ENCODE assay signal across 13 cellular contexts in genomic region chr11:46364056-46364455, GRCh38. TPM values are rescaled to one million over a fixed set of nuclear protein-coding genes. Genes with fewer than 3 reads are reported as not detected.
DNase-seq lines count a peak whose midpoint lies in the region; ATAC-seq, FAIRE-seq and TF ChIP-seq lines count a peak whose summit lies in the region.
"Had no signal": no experiment of that assay in that cellular context is flagged by ENCODE, and none has a peak within 500 bp of the region (broad histone marks: within the 10 kb centered on the region; RNA-seq: fewer than 3 reads in every experiment).

No MANE protein-coding gene starts in this region.

- in situ Hi-C loops in Panc1 (cut with HindIII; ENCODE audit: low pct_unique_long_range_greater_than_20kb, low sequenced_read_pairs), result no loop called here

- peaks cover 37% of the 10 kb centered on the region for H3K36me3 Mint-ChIP-seq in CD8-positive, alpha-beta T cell

- intact Hi-C loops in CD8-positive, alpha-beta T cell (cut with DNase I, micrococcal nuclease), result no loop called here
- intact Hi-C loops in Panc1 (cut with micrococcal nuclease; ENCODE audit: unreplicated experiment) (no loop called here), endothelial cell of umbilical vein (cut with micrococcal nuclease) (no loop called here)

- peak; percentile 12 for FAIRE-seq in endothelial cell of umbilical vein (lab: Jason Lieb, UNC)
- FAIRE-seq in D721Med (lab: Jason Lieb, UNC), result no peak

- H3K79me2 ChIP-seq in endothelial cell of umbilical vein (ENCODE audit: control insufficient read depth, insufficient read depth, low read length), result peaks cover 36% of the 10 kb centered on the region
- H3K79me2 ChIP-seq in parathyroid adenoma, result peaks cover 18% of the 10 kb centered on the region

- H3K27me3 Mint-ChIP-seq in CD8-positive, alpha-beta T cell (ENCODE audit: low read depth), result no peaks in the 10 kb centered on the region
- H3K27me3 Mint-ChIP-seq: activated B cell treated with CpG ODN at 0.5 μM for 24 hours had no signal

- H3K4me1 ChIP-seq in CD8-positive, alpha-beta T cell (ENCODE audit: insufficient read depth, low read length), result peaks cover 70% of the 10 kb centered on the region
- H3K4me1 ChIP-seq in Panc1 (ENCODE audit: control insufficient read depth, insufficient read depth, low read length) (peaks cover 65% of the 10 kb centered on the region), endothelial cell of umbilical vein (ENCODE audit: control insufficient read depth, extremely low read depth, insufficient read depth, low read length) (peaks cover 34% of the 10 kb centered on the region), parathyroid adenoma (peaks cover 25% of the 10 kb centered on the region)

- H3K4me2 ChIP-seq in endothelial cell of umbilical vein (ENCODE audit: insufficient read depth, low read length) (no peak overlapping the region), parathyroid adenoma (ENCODE audit: low read length) (no peak overlapping the region)

- H3K4me3 Mint-ChIP-seq in CD8-positive, alpha-beta T cell, result no peak overlapping the region
- H3K4me3 Mint-ChIP-seq: activated B cell treated with CpG ODN at 0.5 μM for 24 hours had no signal

- H4K20me1 ChIP-seq in endothelial cell of umbilical vein (replicated peaks; ENCODE audit: control insufficient read depth, extremely low read depth, insufficient read depth, low read length), result no peaks in the 10 kb centered on the region

- no peak overlapping the region for H3K4me3 ChIP-seq in CD8-positive, alpha-beta T cell (ENCODE audit: low read depth, low read length)
- H3K4me3 ChIP-seq in Panc1 (ENCODE audit: low read depth in 2 of 2, low read length in 2 of 2), result 0 out of 4 replicates have a peak overlapping the region, but pooled peaks of 1 of the 2 experiments have one; percentile 1
- no peak overlapping the region for H3K4me3 ChIP-seq in endothelial cell of umbilical vein (replicated peaks in 1 of 3; ENCODE audit: insufficient read depth in 1 of 3, low read depth in 1 of 3, low read length in 3 of 3)
- H3K4me3 ChIP-seq in parathyroid adenoma (ENCODE audit: low read depth, low read length), result no peak overlapping the region

- H3K27me3 ChIP-seq in CD8-positive, alpha-beta T cell (ENCODE audit: insufficient read depth, low read length), result no peaks in the 10 kb centered on the region
- H3K27me3 ChIP-seq in Panc1 (ENCODE audit: control insufficient read depth, insufficient read depth, low read length), result no peaks in the 10 kb centered on the region
- H3K27me3 ChIP-seq in endothelial cell of umbilical vein (ENCODE audit: control insufficient read depth in 2 of 2, insufficient read depth in 2 of 2, low read length in 2 of 2), result no peaks in the 10 kb centered on the region
- H3K27me3 ChIP-seq in parathyroid adenoma (ENCODE audit: control insufficient read depth, insufficient read depth, low read length), result no peaks in the 10 kb centered on the region

- peak in 1 of 7 experiments; percentile 11 for DNase-seq in CD8-positive, alpha-beta T cell
- DNase-seq in Panc1 (ENCODE audit: low read depth, low spot score) (no peak), endothelial cell of umbilical vein (ENCODE audit: low read depth, low spot score) (no peak), retina (no peak), NCI-H774 (lab: John Stamatoyannopoulos, UW) (no peak), DMS153 (lab: John Stamatoyannopoulos, UW) (no peak), D721Med (ENCODE audit: insufficient read length, low spot score) (no peak)
- DNase-seq: activated B cell treated with CpG ODN at 0.5 μM for 24 hours; Caco-2; NCI-H446; stimulated activated CD4-positive, alpha-beta T cell treated with anti-CD3 and anti-CD28 coated beads, Interleukin-2, amount 100 ng/mL, for 24 hours; stimulated activated naive CD4-positive, alpha-beta T cell had no signal

- H3K9me1 ChIP-seq in endothelial cell of umbilical vein (replicated peaks; ENCODE audit: control insufficient read depth, extremely low read depth, insufficient read depth, low read length), result no peaks in the 10 kb centered on the region

- no TSS peak for BruUV-seq in Panc1 (replicated peaks; lab: Mats Ljungman, UMichigan)
- no TSS peak for BruUV-seq in endothelial cell of umbilical vein (replicated peaks; lab: Mats Ljungman, UMichigan)

- peaks cover 25% of the 10 kb centered on the region for H3K36me3 ChIP-seq in CD8-positive, alpha-beta T cell (ENCODE audit: insufficient read depth, low read length)
- H3K36me3 ChIP-seq in Panc1 (ENCODE audit: control insufficient read depth, insufficient read depth, low read length) (peaks cover 4% of the 10 kb centered on the region; the same call in 1 of the 2 replicates), endothelial cell of umbilical vein (ENCODE audit: control insufficient read depth in 2 of 2, extremely low read depth in 1 of 2, insufficient read depth in 2 of 2, low read length in 2 of 2) (peaks cover 0 to 2% of the 10 kb centered on the region in 2 experiments), parathyroid adenoma (ENCODE audit: control insufficient read depth, insufficient read depth, low read length) (no peaks in the 10 kb centered on the region)

- H3K9ac ChIP-seq in endothelial cell of umbilical vein (replicated peaks; ENCODE audit: extremely low read depth, insufficient read depth, low read length) (no peak overlapping the region), parathyroid adenoma (no peak overlapping the region)

- H3K9me3 Mint-ChIP-seq in CD8-positive, alpha-beta T cell, result no peaks in the 10 kb centered on the region
- H3K9me3 Mint-ChIP-seq: activated B cell treated with CpG ODN at 0.5 μM for 24 hours had no signal

- no peak for ATAC-seq in CD8-positive, alpha-beta T cell
- no peak for ATAC-seq in Panc1

- H3K27ac Mint-ChIP-seq in CD8-positive, alpha-beta T cell, result peak overlapping the region; percentile 81
- H3K27ac Mint-ChIP-seq: activated B cell treated with CpG ODN at 0.5 μM for 24 hours had no signal

- peaks cover 61% of the 10 kb centered on the region for H3K4me1 Mint-ChIP-seq in CD8-positive, alpha-beta T cell (ENCODE audit: low read depth)

- no peak overlapping the region for H3K27ac ChIP-seq in CD8-positive, alpha-beta T cell (ENCODE audit: low read depth, low read length)
- H3K27ac ChIP-seq in Panc1 (ENCODE audit: low read length), result peak overlapping the region; percentile 95
- peak overlapping the region; percentile 80 for H3K27ac ChIP-seq in endothelial cell of umbilical vein (ENCODE audit: insufficient read depth, low read depth, low read length)
- peak overlapping the region; percentile 97 for H3K27ac ChIP-seq in parathyroid adenoma

- CTCF ChIA-PET in CD8-positive, alpha-beta T cell (lab: Charles Lee), result interaction anchor here (1.1 to 17.4 kb wide), 2 partner anchors 14 to 125 kb away, joined by 3 to 412 read pairs; partner anchors contain the start of gene DGKZ
- CTCF ChIA-PET in Panc1 (lab: Charles Lee) (interaction anchor here (0.5 kb wide), 1 partner anchor 10 kb away, joined by 4 read pairs; no protein-coding TSS in a partner anchor), endothelial cell of umbilical vein (lab: Charles Lee) (interaction anchor here (1.5 to 11.6 kb wide), 2 partner anchors 12 to 14 kb away, joined by 5 to 200 read pairs; partner anchors contain the start of gene DGKZ)

- no peak for TF ChIP-seq CTCF in CD8-positive, alpha-beta T cell (IDR thresholded peaks at IDR 0.05)
- TF ChIP-seq CTCF in Panc1 (IDR thresholded peaks at IDR 0.05) (no peak), endothelial cell of umbilical vein (IDR thresholded peaks at IDR 0.05; ENCODE audit: extremely low read depth in 1 of 2, insufficient read depth in 1 of 2, low read depth in 1 of 2, low read length in 2 of 2) (no peak), parathyroid adenoma (IDR thresholded peaks at IDR 0.05) (no peak), D721Med (IDR thresholded peaks at IDR 0.05; ENCODE audit: insufficient read depth, missing control alignments) (no peak)

- dilution Hi-C loops in endothelial cell of umbilical vein (cut with MboI; ENCODE audit: extremely low pct_ligation_motif_present, low sequenced_read_pairs), result no loop called here

- POLR2A ChIA-PET in CD8-positive, alpha-beta T cell (lab: Charles Lee), result interaction anchor here (1.0 to 1.6 kb wide), 4 partner anchors 12 to 18 kb away, joined by 3 to 6 read pairs (median 4); partner anchors contain the start of gene DGKZ
- POLR2A ChIA-PET in Panc1 (lab: Charles Lee), result no interaction called here
- POLR2A ChIA-PET in endothelial cell of umbilical vein (lab: Charles Lee), result no interaction called here

- TF ChIP-seq POLR2A in endothelial cell of umbilical vein (IDR thresholded peaks at IDR 0.05; ENCODE audit: low read depth, low read length), result no peak

- no peaks in the 10 kb centered on the region for H3K9me3 ChIP-seq in CD8-positive, alpha-beta T cell (ENCODE audit: low read length)
- H3K9me3 ChIP-seq in Panc1 (ENCODE audit: control insufficient read depth, insufficient read depth, low read depth, low read length), result no peaks in the 10 kb centered on the region
- no peaks in the 10 kb centered on the region for H3K9me3 ChIP-seq in endothelial cell of umbilical vein (replicated peaks; ENCODE audit: control insufficient read depth, insufficient read depth, low read length)
- H3K9me3 ChIP-seq in parathyroid adenoma (ENCODE audit: control insufficient read depth, low read length), result no peaks in the 10 kb centered on the region
- H3K9me3 ChIP-seq: Caco-2 had no signal

- H2AFZ ChIP-seq in endothelial cell of umbilical vein (ENCODE audit: low read depth, low read length) (no peak overlapping the region), parathyroid adenoma (no peak overlapping the region)

RNA-seq across cellular contexts. Expression of gene DGKZ, which starts 16.8 kb away (rescaled TPM):
- 100 to 1,000 TPM; 131 to 135 TPM for total RNA-seq in CD8-positive, alpha-beta T cell
- 104 TPM for total RNA-seq in Panc1 (2021; ENCODE audit: unreplicated experiment)
- 172 TPM for polyA plus RNA-seq in Panc1 (2012; ENCODE audit: insufficient read length)
- total RNA-seq in endothelial cell of umbilical vein, result 87.1 and 88.8 TPM in 2 replicates
- 127 and 170 TPM in 2 replicates for polyA plus RNA-seq in endothelial cell of umbilical vein
- 69.0 and 76.0 TPM in 2 replicates for polyA plus RNA-seq in endothelial cell of umbilical vein (2011; cell fraction: cytosol; rRNA removed)
- polyA plus RNA-seq in endothelial cell of umbilical vein (2011; cell fraction: nucleus; rRNA removed), result 204 and 251 TPM in 2 replicates
- 59.6 and 63.6 TPM in 2 replicates for polyA plus RNA-seq in endothelial cell of umbilical vein (2012)
- polyA minus RNA-seq in endothelial cell of umbilical vein, result 55.0 and 79.1 TPM in 2 replicates
- polyA minus RNA-seq in endothelial cell of umbilical vein (2011; cell fraction: cytosol; rRNA and poly(A)+ RNA removed), result 71.7 TPM
- polyA minus RNA-seq in endothelial cell of umbilical vein (2011; cell fraction: nucleus; rRNA and poly(A)+ RNA removed), result 47.8 and 91.7 TPM in 2 replicates

RNA-seq across cellular contexts. Expression of gene MDK, which starts 17.4 kb away (rescaled TPM):
- 1 to 10 TPM; 3.6 TPM for total RNA-seq in CD8-positive, alpha-beta T cell
- 252 TPM for total RNA-seq in Panc1 (2021; ENCODE audit: unreplicated experiment)
- 741 TPM for polyA plus RNA-seq in Panc1 (2012; ENCODE audit: insufficient read length)
- total RNA-seq in endothelial cell of umbilical vein, result 331 and 336 TPM in 2 replicates
- polyA plus RNA-seq in endothelial cell of umbilical vein, result 893 and 985 TPM in 2 replicates
- polyA plus RNA-seq in endothelial cell of umbilical vein (2011; cell fraction: cytosol; rRNA removed), result 1,084 and 1,357 TPM in 2 replicates
- polyA plus RNA-seq in endothelial cell of umbilical vein (2011; cell fraction: nucleus; rRNA removed), result 265 and 313 TPM in 2 replicates
- polyA plus RNA-seq in endothelial cell of umbilical vein (2012), result 568 and 909 TPM in 2 replicates
- 140 and 146 TPM in 2 replicates for polyA minus RNA-seq in endothelial cell of umbilical vein
- not detected for polyA minus RNA-seq in endothelial cell of umbilical vein (2011; cell fraction: cytosol; rRNA and poly(A)+ RNA removed)
- polyA minus RNA-seq in endothelial cell of umbilical vein (2011; cell fraction: nucleus; rRNA and poly(A)+ RNA removed), result 15.5 and 33.7 TPM in 2 replicates

RNA-seq across cellular contexts. Expression of gene CHRM4, which starts 27.5 kb away (rescaled TPM):
- 1 to 10 TPM; 2.9 to 4.1 TPM for total RNA-seq in CD8-positive, alpha-beta T cell
- total RNA-seq in Panc1 (2021; ENCODE audit: unreplicated experiment), result 3.1 TPM
- polyA plus RNA-seq in Panc1 (2012; ENCODE audit: insufficient read length), result 3.1 TPM
- 0.22 TPM in 1 of 2 replicates, not detected in the other for total RNA-seq in endothelial cell of umbilical vein
- 0.04 and 0.13 TPM in 2 replicates for polyA plus RNA-seq in endothelial cell of umbilical vein
- 0.05 and 0.13 TPM in 2 replicates for polyA plus RNA-seq in endothelial cell of umbilical vein (2011; cell fraction: cytosol; rRNA removed)
- polyA plus RNA-seq in endothelial cell of umbilical vein (2011; cell fraction: nucleus; rRNA removed), result 0.29 and 0.38 TPM in 2 replicates
- 0.21 and 0.27 TPM in 2 replicates for polyA plus RNA-seq in endothelial cell of umbilical vein (2012)
- polyA minus RNA-seq in endothelial cell of umbilical vein, result 0.19 TPM in 1 of 2 replicates, not detected in the other
- not detected for polyA minus RNA-seq in endothelial cell of umbilical vein (2011; cell fraction: cytosol; rRNA and poly(A)+ RNA removed)
- 0.58 TPM in 1 of 2 replicates, not detected in the other for polyA minus RNA-seq in endothelial cell of umbilical vein (2011; cell fraction: nucleus; rRNA and poly(A)+ RNA removed)

Comparison
In these comparisons a context has a peak if more than half of its experiments do, and no peak if none do; other contexts are left out.
1. RNA of gene MDK, which starts 17.4 kb away (total RNA-seq): 331 to 336 TPM in endothelial cell of umbilical vein and 252 TPM in Panc1 (single experiment); 3.6 TPM in CD8-positive, alpha-beta T cell; every median in the first group is over 10 times any median in the second.